ENCODE assay signal across 1 cellular context in the genomic region with DNA sequence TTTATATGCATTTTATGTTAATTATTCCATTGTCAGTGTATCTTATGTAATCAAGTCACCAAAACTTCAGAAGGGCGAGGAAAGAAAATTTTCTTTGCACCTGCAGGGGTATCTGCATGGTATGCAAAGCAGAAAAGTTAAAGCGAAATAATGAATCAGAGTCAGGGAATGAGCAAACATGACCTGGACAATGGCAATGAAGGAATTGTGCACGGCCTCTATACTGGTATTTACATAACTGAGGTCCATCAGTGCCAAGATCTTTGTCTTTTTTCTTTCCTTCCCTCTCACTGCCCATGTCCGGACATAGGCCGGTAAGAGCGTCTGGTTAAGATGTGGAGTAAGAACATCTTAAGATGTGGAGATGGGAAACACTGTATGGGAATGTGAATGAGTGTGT.
TF ChIP-seq lines count a peak whose summit lies in the region.

No MANE protein-coding gene starts in this region.

TF ChIP-seq in HepG2, 621 proteins besides CTCF, POLR2A, EP300 and RAD21 (continued from another document and continues in another):
- TF ChIP-seq, protein P1, sequence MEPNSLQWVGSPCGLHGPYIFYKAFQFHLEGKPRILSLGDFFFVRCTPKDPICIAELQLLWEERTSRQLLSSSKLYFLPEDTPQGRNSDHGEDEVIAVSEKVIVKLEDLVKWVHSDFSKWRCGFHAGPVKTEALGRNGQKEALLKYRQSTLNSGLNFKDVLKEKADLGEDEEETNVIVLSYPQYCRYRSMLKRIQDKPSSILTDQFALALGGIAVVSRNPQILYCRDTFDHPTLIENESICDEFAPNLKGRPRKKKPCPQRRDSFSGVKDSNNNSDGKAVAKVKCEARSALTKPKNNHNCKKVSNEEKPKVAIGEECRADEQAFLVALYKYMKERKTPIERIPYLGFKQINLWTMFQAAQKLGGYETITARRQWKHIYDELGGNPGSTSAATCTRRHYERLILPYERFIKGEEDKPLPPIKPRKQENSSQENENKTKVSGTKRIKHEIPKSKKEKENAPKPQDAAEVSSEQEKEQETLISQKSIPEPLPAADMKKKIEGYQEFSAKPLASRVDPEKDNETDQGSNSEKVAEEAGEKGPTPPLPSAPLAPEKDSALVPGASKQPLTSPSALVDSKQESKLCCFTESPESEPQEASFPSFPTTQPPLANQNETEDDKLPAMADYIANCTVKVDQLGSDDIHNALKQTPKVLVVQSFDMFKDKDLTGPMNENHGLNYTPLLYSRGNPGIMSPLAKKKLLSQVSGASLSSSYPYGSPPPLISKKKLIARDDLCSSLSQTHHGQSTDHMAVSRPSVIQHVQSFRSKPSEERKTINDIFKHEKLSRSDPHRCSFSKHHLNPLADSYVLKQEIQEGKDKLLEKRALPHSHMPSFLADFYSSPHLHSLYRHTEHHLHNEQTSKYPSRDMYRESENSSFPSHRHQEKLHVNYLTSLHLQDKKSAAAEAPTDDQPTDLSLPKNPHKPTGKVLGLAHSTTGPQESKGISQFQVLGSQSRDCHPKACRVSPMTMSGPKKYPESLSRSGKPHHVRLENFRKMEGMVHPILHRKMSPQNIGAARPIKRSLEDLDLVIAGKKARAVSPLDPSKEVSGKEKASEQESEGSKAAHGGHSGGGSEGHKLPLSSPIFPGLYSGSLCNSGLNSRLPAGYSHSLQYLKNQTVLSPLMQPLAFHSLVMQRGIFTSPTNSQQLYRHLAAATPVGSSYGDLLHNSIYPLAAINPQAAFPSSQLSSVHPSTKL (CRISPR knock-in tag; IDR thresholded peaks at IDR 0.05), result peak; percentile 82
- TF ChIP-seq NPAS2 (CRISPR knock-in tag; IDR thresholded peaks at IDR 0.05; ENCODE audit: borderline replicate concordance) (no peak), ZNF34 (CRISPR knock-in tag; IDR thresholded peaks at IDR 0.05; ENCODE audit: borderline replicate concordance) (no peak), ZNF660 (CRISPR knock-in tag; IDR thresholded peaks at IDR 0.05; ENCODE audit: borderline replicate concordance, low read depth) (no peak), ZNF614 (CRISPR knock-in tag; IDR thresholded peaks at IDR 0.05; ENCODE audit: borderline replicate concordance) (0 out of 2 replicates have a peak, but pooled peaks have one; percentile 28), PAX8 (CRISPR knock-in tag; IDR thresholded peaks at IDR 0.05; ENCODE audit: borderline replicate concordance) (no peak), GLMP (CRISPR knock-in tag; IDR thresholded peaks at IDR 0.05; ENCODE audit: borderline replicate concordance) (no peak), ZNF496 (CRISPR knock-in tag; IDR thresholded peaks at IDR 0.05; ENCODE audit: insufficient replicate concordance) (no peak), ZNF776 (CRISPR knock-in tag; IDR thresholded peaks at IDR 0.05) (no peak), SRSF4 (IDR thresholded peaks at IDR 0.05; ENCODE audit: low read depth, low read length, poor library complexity, severe bottlenecking) (no peak), POGZ (CRISPR knock-in tag; IDR thresholded peaks at IDR 0.05) (peak; percentile 49), PREB (CRISPR knock-in tag; IDR thresholded peaks at IDR 0.05) (no peak), ZKSCAN8 (CRISPR knock-in tag; IDR thresholded peaks at IDR 0.05; ENCODE audit: borderline replicate concordance) (no peak; the same call in 1 of the 2 replicates), ZBTB20 (CRISPR knock-in tag; IDR thresholded peaks at IDR 0.05; ENCODE audit: borderline replicate concordance, low read depth) (peak; percentile 41; the same call in 1 of the 2 replicates), MLLT10 (CRISPR knock-in tag; IDR thresholded peaks at IDR 0.05) (no peak), ZNF841 (CRISPR knock-in tag; IDR thresholded peaks at IDR 0.05; ENCODE audit: borderline replicate concordance) (no peak), PHF5A (CRISPR knock-in tag; IDR thresholded peaks at IDR 0.05; ENCODE audit: low read depth, unreplicated experiment) (peak; percentile 35), ELF1 (CRISPR knock-in tag; IDR thresholded peaks at IDR 0.05) (no peak), RAD51 (IDR thresholded peaks at IDR 0.05; ENCODE audit: borderline replicate concordance) (no peak), ZNF550 (CRISPR knock-in tag; IDR thresholded peaks at IDR 0.05; ENCODE audit: borderline replicate concordance) (no peak), NKX3-1 (CRISPR knock-in tag; IDR thresholded peaks at IDR 0.05) (no peak), TP53 (CRISPR knock-in tag; conservative IDR thresholded peaks at IDR 0.05) (no peak), NR2F6 (IDR thresholded peaks at IDR 0.05) (0 out of 2 replicates have a peak, but pooled peaks have one; percentile 27), NR2F6 (CRISPR knock-in tag; IDR thresholded peaks at IDR 0.05) (peak; percentile 33; the same call in 1 of the 2 replicates), ZNF674 (CRISPR knock-in tag; IDR thresholded peaks at IDR 0.05; ENCODE audit: low read depth) (no peak), ZBTB44 (CRISPR knock-in tag; IDR thresholded peaks at IDR 0.05) (no peak), ZMYM3 (CRISPR knock-in tag; IDR thresholded peaks at IDR 0.05) (no peak), SOX13 (IDR thresholded peaks at IDR 0.05) (peak; percentile 86), SOX13 (CRISPR knock-in tag; conservative IDR thresholded peaks at IDR 0.05 in 1 of 2, IDR thresholded peaks at IDR 0.05 in 1 of 2) (peak in 1 of 2 experiments; percentile 94; a peak in 2 of 4 replicates), HNF1A (IDR thresholded peaks at IDR 0.05; ENCODE audit: low read depth) (no peak), HNF1A (CRISPR knock-in tag; IDR thresholded peaks at IDR 0.05; ENCODE audit: borderline replicate concordance) (0 out of 2 replicates have a peak, but pooled peaks have one; percentile 31), SSRP1 (CRISPR knock-in tag; IDR thresholded peaks at IDR 0.05) (no peak), SMARCE1 (IDR thresholded peaks at IDR 0.05; ENCODE audit: borderline replicate concordance) (no peak), ZNF136 (CRISPR knock-in tag; IDR thresholded peaks at IDR 0.05; ENCODE audit: low read depth) (no peak)
- TF ChIP-seq, protein P2, sequence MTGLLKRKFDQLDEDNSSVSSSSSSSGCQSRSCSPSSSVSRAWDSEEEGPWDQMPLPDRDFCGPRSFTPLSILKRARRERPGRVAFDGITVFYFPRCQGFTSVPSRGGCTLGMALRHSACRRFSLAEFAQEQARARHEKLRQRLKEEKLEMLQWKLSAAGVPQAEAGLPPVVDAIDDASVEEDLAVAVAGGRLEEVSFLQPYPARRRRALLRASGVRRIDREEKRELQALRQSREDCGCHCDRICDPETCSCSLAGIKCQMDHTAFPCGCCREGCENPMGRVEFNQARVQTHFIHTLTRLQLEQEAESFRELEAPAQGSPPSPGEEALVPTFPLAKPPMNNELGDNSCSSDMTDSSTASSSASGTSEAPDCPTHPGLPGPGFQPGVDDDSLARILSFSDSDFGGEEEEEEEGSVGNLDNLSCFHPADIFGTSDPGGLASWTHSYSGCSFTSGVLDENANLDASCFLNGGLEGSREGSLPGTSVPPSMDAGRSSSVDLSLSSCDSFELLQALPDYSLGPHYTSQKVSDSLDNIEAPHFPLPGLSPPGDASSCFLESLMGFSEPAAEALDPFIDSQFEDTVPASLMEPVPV (CRISPR knock-in tag; IDR thresholded peaks at IDR 0.05), result no peak
- TF ChIP-seq, protein P3, sequence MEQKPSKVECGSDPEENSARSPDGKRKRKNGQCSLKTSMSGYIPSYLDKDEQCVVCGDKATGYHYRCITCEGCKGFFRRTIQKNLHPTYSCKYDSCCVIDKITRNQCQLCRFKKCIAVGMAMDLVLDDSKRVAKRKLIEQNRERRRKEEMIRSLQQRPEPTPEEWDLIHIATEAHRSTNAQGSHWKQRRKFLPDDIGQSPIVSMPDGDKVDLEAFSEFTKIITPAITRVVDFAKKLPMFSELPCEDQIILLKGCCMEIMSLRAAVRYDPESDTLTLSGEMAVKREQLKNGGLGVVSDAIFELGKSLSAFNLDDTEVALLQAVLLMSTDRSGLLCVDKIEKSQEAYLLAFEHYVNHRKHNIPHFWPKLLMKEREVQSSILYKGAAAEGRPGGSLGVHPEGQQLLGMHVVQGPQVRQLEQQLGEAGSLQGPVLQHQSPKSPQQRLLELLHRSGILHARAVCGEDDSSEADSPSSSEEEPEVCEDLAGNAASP (CRISPR knock-in tag; IDR thresholded peaks at IDR 0.05; ENCODE audit: borderline replicate concordance), result peak; percentile 38; the same call in 1 of the 2 replicates
- TF ChIP-seq, protein P4, sequence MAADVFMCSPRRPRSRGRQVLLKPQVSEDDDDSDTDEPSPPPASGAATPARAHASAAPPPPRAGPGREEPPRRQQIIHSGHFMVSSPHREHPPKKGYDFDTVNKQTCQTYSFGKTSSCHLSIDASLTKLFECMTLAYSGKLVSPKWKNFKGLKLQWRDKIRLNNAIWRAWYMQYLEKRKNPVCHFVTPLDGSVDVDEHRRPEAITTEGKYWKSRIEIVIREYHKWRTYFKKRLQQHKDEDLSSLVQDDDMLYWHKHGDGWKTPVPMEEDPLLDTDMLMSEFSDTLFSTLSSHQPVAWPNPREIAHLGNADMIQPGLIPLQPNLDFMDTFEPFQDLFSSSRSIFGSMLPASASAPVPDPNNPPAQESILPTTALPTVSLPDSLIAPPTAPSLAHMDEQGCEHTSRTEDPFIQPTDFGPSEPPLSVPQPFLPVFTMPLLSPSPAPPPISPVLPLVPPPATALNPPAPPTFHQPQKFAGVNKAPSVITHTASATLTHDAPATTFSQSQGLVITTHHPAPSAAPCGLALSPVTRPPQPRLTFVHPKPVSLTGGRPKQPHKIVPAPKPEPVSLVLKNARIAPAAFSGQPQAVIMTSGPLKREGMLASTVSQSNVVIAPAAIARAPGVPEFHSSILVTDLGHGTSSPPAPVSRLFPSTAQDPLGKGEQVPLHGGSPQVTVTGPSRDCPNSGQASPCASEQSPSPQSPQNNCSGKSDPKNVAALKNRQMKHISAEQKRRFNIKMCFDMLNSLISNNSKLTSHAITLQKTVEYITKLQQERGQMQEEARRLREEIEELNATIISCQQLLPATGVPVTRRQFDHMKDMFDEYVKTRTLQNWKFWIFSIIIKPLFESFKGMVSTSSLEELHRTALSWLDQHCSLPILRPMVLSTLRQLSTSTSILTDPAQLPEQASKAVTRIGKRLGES (CRISPR knock-in tag; IDR thresholded peaks at IDR 0.05; ENCODE audit: borderline replicate concordance), result no peak
- TF ChIP-seq, protein P5, sequence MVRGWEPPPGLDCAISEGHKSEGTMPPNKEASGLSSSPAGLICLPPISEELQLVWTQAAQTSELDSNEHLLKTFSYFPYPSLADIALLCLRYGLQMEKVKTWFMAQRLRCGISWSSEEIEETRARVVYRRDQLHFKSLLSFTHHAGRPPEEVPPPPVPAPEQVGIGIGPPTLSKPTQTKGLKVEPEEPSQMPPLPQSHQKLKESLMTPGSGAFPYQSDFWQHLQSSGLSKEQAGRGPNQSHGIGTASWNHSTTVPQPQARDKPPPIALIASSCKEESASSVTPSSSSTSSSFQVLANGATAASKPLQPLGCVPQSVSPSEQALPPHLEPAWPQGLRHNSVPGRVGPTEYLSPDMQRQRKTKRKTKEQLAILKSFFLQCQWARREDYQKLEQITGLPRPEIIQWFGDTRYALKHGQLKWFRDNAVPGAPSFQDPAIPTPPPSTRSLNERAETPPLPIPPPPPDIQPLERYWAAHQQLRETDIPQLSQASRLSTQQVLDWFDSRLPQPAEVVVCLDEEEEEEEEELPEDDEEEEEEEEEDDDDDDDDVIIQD (CRISPR knock-in tag; IDR thresholded peaks at IDR 0.05; ENCODE audit: low read depth), result peak; percentile 81
